8 cellular contexts compared by ENCODE assay signal in the genomic region with DNA sequence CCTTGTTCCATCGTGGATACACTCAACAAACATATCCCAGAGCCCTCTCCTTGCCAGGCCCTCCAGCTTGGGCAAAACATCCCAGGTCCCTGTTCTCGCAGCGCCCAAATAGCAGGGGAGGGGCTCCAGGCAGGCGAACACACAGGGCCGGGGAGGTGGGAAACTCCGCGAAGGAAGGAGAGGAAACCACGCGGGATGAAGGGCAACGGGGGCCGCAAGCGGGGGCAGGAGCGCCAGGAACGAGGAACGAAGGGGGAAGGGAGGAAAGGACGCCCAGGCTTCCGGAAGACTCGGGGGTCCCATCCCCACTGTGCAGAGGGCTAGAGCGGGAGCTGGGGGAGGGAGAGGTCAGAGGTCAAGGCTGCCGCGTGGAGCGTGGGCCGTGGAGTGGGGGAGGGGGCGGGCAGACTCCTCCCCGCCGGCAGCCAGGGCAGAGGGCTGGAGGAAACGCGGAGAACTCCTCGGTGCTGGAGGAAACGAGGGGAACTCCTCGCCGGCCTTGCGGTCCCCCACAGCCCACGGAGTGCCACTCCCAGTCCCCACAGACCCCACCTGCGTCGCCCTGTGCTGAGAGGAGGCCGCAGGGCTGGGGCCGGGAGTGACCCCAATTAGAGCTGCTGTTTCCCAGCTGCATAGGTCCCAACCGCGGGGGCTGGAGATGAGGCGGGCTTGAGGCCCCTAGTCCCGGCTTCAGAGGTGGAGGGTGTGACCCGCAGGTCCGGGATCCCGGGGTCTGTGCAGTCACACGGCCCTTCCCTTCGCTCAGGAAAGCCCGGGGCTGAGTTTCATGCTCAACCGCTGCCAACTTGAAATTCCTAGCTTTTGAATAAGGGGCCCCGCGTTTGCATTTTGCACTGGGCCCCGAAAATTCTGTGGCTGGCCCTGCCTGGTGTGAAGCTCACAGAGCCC. TPM values are rescaled to one million over a fixed set of nuclear protein-coding genes. Genes with fewer than 3 reads are reported as not detected.
A peak's percentile ranks its signal among the peaks of the same experiment; 100 is the strongest.
DNase-seq lines count a peak whose midpoint lies in the region; ATAC-seq, FAIRE-seq and TF ChIP-seq lines count a peak whose summit lies in the region.

No MANE protein-coding gene starts in this region.

- H3K9me3 ChIP-seq in A673 (ENCODE audit: low read depth, low read length, poor library complexity, severe bottlenecking): no peaks in the 10 kb centered on the region
- no peaks in the 10 kb centered on the region for H3K9me3 ChIP-seq in skeletal muscle tissue (ENCODE audit: control insufficient read depth in 3 of 3, low read length in 3 of 3)

- H3K36me3 ChIP-seq in A673 (ENCODE audit: insufficient read depth, low read length, poor library complexity, severe bottlenecking) (peaks cover 14% of the 10 kb centered on the region), skeletal muscle tissue (ENCODE audit: control insufficient read depth in 3 of 3, insufficient read depth in 3 of 3, low read length in 3 of 3) (peaks cover 12 to 20% (median 14%) of the 10 kb centered on the region in 3 donors)

- peak overlapping the region; percentile 23 for H3K4me3 ChIP-seq in A673 (ENCODE audit: low read depth, low read length, poor library complexity, severe bottlenecking)
- peak overlapping the region; percentile 66 to 68 (median 66) for H3K4me3 ChIP-seq in skeletal muscle tissue (ENCODE audit: low read length in 3 of 3)

- no peak for ATAC-seq in foreskin keratinocyte
- ATAC-seq in GM18520 (IDR thresholded peaks at IDR 0.05; ENCODE audit: unreplicated experiment): no peak

- CTCF ChIA-PET in A673 (lab: Charles Lee): no interaction called here

- POLR2A ChIA-PET in A673 (lab: Charles Lee; ENCODE audit: low non-redundant PET): no interaction called here

- peak; percentile 40 for FAIRE-seq in HTR-8/SVneo (lab: Jason Lieb, UNC)

- H3K9ac ChIP-seq in skeletal muscle tissue (ENCODE audit: low read depth in 1 of 3, low read length in 3 of 3): peak overlapping the region; percentile 79 to 84 (median 82)

- peak overlapping the region; percentile 50 for H3K27ac ChIP-seq in A673 (ENCODE audit: low read depth, low read length, poor library complexity, severe bottlenecking)
- peak overlapping the region; percentile 39 for H3K27ac ChIP-seq in foreskin keratinocyte
- peak overlapping the region; percentile 70 for H3K27ac ChIP-seq in skeletal muscle tissue (ENCODE audit: low read depth, low read length)

- TF ChIP-seq CTCF in A673 (conservative IDR thresholded peaks at IDR 0.05; ENCODE audit: low read depth, low read length): no peak
- no peak for TF ChIP-seq CTCF in foreskin keratinocyte (conservative IDR thresholded peaks at IDR 0.05)

- BruUV-seq in A673 (replicated peaks; lab: Mats Ljungman, UMichigan): no TSS peak

- DNase-seq in A673 (ENCODE audit: low spot score) (no peak), HTR-8/SVneo (ENCODE audit: insufficient read length, low spot score) (no peak), foreskin keratinocyte (no peak), NCI-H2107 treated with DMSO at 0.1 percent for 48 hours (lab: John Stamatoyannopoulos, UW; ENCODE audit: unreplicated experiment) (no peak), SHP77 treated with DMSO at 0.1 percent for 48 hours (lab: John Stamatoyannopoulos, UW) (no peak)
- peak; percentile 61 for DNase-seq in activated CD8-positive, alpha-beta memory T cell treated with anti-CD3 and anti-CD28 coated beads, Interleukin-2, amount 50 U/mL, for 4 hours

- peaks cover 18% of the 10 kb centered on the region for H3K4me1 ChIP-seq in A673 (ENCODE audit: insufficient read depth, low read length, poor library complexity, severe bottlenecking)
- peaks cover 7% of the 10 kb centered on the region for H3K4me1 ChIP-seq in foreskin keratinocyte
- peaks cover 38 to 47% (median 39%) of the 10 kb centered on the region in 3 donors for H3K4me1 ChIP-seq in skeletal muscle tissue (ENCODE audit: control insufficient read depth in 3 of 3, insufficient read depth in 3 of 3, low read length in 3 of 3)

- no peaks in the 10 kb centered on the region for H3K27me3 ChIP-seq in A673 (replicated peaks; ENCODE audit: insufficient read depth, low read depth, low read length, poor library complexity)
- H3K27me3 ChIP-seq in foreskin keratinocyte: no peaks in the 10 kb centered on the region
- no peaks in the 10 kb centered on the region for H3K27me3 ChIP-seq in skeletal muscle tissue (ENCODE audit: control insufficient read depth in 3 of 3, insufficient read depth in 3 of 3, low read length in 3 of 3)

- intact Hi-C loops in A673 (cut with micrococcal nuclease; ENCODE audit: unreplicated experiment): no loop called here

RNA-seq across cellular contexts. Expression of a gene that starts 1.2 kb away (rescaled TPM):
- total RNA-seq in A673 (2021): 51.7 and 52.7 TPM in 2 replicates
- total RNA-seq in foreskin keratinocyte: 16.7 and 18.0 TPM in 2 replicates
- polyA plus RNA-seq in foreskin keratinocyte: 18.0 and 21.2 TPM in 2 replicates
- total RNA-seq in skeletal muscle tissue: 60.0 TPM

RNA-seq across cellular contexts. Expression of a gene that starts 38.9 kb away (rescaled TPM):
- total RNA-seq in A673 (2021): 59.4 and 70.9 TPM in 2 replicates
- 34.1 and 35.0 TPM in 2 replicates for total RNA-seq in foreskin keratinocyte
- 28.4 and 34.2 TPM in 2 replicates for polyA plus RNA-seq in foreskin keratinocyte
- total RNA-seq in skeletal muscle tissue: 18.3 TPM
